1 cellular context compared by ENCODE assay signal in genomic region chr3:98608029-98608428, GRCh38.
"Had no signal": no experiment of that assay in that cellular context is flagged by ENCODE, and none has a peak within 500 bp of the region (broad histone marks: within the 10 kb centered on the region; RNA-seq: fewer than 3 reads in every experiment).

No MANE protein-coding gene starts in this region.

- H3K36me3 ChIP-seq: MG63 had no signal

- H3K9me3 ChIP-seq: MG63 had no signal

- H3K4me3 ChIP-seq: MG63 had no signal
